ENCODE assay signal across 1 cellular context in the genomic region with DNA sequence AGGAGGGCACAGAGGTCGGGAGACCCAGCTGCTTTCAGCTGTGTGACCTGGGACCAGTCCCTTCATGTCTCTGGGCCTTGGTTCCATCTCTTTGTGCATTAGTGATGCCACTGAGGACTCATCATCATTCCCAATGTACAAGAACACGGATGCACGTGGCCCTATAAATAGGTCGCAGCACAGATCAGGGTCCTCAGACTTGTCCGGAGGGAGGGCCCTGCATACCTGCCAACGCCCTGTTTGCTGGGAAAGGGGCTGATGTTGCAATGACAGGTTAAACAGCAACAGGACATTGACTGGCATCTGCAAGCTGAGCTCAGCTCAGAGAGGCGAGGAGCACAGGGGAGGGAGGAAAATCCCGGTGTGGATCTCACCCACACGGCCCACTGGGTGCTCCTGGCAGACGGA.
TF ChIP-seq lines count a peak whose summit lies in the region.

No MANE protein-coding gene starts in this region.

TF ChIP-seq in HepG2, 621 proteins besides CTCF, POLR2A, EP300 and RAD21 (continued from another document):
- TF ChIP-seq KDM2A (CRISPR knock-in tag; IDR thresholded peaks at IDR 0.05; ENCODE audit: borderline replicate concordance, low read depth): peak; percentile 85
- peak; percentile 52; the same call in 1 of the 2 replicates for TF ChIP-seq TMF1 (CRISPR knock-in tag; IDR thresholded peaks at IDR 0.05; ENCODE audit: low read depth)
- TF ChIP-seq CCDC6 (CRISPR knock-in tag; IDR thresholded peaks at IDR 0.05): peak; percentile 93
- TF ChIP-seq, protein P1, sequence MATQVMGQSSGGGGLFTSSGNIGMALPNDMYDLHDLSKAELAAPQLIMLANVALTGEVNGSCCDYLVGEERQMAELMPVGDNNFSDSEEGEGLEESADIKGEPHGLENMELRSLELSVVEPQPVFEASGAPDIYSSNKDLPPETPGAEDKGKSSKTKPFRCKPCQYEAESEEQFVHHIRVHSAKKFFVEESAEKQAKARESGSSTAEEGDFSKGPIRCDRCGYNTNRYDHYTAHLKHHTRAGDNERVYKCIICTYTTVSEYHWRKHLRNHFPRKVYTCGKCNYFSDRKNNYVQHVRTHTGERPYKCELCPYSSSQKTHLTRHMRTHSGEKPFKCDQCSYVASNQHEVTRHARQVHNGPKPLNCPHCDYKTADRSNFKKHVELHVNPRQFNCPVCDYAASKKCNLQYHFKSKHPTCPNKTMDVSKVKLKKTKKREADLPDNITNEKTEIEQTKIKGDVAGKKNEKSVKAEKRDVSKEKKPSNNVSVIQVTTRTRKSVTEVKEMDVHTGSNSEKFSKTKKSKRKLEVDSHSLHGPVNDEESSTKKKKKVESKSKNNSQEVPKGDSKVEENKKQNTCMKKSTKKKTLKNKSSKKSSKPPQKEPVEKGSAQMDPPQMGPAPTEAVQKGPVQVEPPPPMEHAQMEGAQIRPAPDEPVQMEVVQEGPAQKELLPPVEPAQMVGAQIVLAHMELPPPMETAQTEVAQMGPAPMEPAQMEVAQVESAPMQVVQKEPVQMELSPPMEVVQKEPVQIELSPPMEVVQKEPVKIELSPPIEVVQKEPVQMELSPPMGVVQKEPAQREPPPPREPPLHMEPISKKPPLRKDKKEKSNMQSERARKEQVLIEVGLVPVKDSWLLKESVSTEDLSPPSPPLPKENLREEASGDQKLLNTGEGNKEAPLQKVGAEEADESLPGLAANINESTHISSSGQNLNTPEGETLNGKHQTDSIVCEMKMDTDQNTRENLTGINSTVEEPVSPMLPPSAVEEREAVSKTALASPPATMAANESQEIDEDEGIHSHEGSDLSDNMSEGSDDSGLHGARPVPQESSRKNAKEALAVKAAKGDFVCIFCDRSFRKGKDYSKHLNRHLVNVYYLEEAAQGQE (IDR thresholded peaks at IDR 0.05; ENCODE audit: borderline replicate concordance in 1 of 2, low read depth in 1 of 2, low read length in 2 of 2): no peak
- TF ChIP-seq PAF1 (CRISPR knock-in tag; IDR thresholded peaks at IDR 0.05): peak; percentile 68; the same call in 1 of the 2 replicates
- TF ChIP-seq ZFP62 (CRISPR knock-in tag; IDR thresholded peaks at IDR 0.05): no peak
- TF ChIP-seq TBX2 (CRISPR knock-in tag; IDR thresholded peaks at IDR 0.05; ENCODE audit: borderline replicate concordance): peak; percentile 97
- TF ChIP-seq, protein P2, sequence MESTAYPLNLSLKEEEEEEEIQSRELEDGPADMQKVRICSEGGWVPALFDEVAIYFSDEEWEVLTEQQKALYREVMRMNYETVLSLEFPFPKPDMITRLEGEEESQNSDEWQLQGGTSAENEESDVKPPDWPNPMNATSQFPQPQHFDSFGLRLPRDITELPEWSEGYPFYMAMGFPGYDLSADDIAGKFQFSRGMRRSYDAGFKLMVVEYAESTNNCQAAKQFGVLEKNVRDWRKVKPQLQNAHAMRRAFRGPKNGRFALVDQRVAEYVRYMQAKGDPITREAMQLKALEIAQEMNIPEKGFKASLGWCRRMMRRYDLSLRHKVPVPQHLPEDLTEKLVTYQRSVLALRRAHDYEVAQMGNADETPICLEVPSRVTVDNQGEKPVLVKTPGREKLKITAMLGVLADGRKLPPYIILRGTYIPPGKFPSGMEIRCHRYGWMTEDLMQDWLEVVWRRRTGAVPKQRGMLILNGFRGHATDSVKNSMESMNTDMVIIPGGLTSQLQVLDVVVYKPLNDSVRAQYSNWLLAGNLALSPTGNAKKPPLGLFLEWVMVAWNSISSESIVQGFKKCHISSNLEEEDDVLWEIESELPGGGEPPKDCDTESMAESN (CRISPR knock-in tag; conservative IDR thresholded peaks at IDR 0.05): peak; percentile 96
- 0 out of 2 replicates have a peak, but pooled peaks have one; percentile 23 for TF ChIP-seq HOXA9 (CRISPR knock-in tag; IDR thresholded peaks at IDR 0.05; ENCODE audit: borderline replicate concordance)
- TF ChIP-seq MZF1 (CRISPR knock-in tag; IDR thresholded peaks at IDR 0.05; ENCODE audit: borderline replicate concordance): 0 out of 2 replicates have a peak, but pooled peaks have one; percentile 38
- TF ChIP-seq, protein P3, sequence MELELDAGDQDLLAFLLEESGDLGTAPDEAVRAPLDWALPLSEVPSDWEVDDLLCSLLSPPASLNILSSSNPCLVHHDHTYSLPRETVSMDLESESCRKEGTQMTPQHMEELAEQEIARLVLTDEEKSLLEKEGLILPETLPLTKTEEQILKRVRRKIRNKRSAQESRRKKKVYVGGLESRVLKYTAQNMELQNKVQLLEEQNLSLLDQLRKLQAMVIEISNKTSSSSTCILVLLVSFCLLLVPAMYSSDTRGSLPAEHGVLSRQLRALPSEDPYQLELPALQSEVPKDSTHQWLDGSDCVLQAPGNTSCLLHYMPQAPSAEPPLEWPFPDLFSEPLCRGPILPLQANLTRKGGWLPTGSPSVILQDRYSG (CRISPR knock-in tag; IDR thresholded peaks at IDR 0.05): no peak
- TF ChIP-seq, protein P4, sequence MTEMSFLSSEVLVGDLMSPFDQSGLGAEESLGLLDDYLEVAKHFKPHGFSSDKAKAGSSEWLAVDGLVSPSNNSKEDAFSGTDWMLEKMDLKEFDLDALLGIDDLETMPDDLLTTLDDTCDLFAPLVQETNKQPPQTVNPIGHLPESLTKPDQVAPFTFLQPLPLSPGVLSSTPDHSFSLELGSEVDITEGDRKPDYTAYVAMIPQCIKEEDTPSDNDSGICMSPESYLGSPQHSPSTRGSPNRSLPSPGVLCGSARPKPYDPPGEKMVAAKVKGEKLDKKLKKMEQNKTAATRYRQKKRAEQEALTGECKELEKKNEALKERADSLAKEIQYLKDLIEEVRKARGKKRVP (CRISPR knock-in tag; IDR thresholded peaks at IDR 0.05): peak in 1 of 2 experiments; percentile 95; a peak in 2 of 4 replicates
- peak; percentile 89 for TF ChIP-seq THAP11 (CRISPR knock-in tag; IDR thresholded peaks at IDR 0.05)
- TF ChIP-seq MATR3 (CRISPR knock-in tag; IDR thresholded peaks at IDR 0.05): 0 out of 2 replicates have a peak, but pooled peaks have one; percentile 47
- peak; percentile 100 for TF ChIP-seq MIER3 (CRISPR knock-in tag; IDR thresholded peaks at IDR 0.05; ENCODE audit: borderline replicate concordance)
- no peak for TF ChIP-seq ZNF333 (CRISPR knock-in tag; IDR thresholded peaks at IDR 0.05; ENCODE audit: borderline replicate concordance)
- peak; percentile 98; the same call in 1 of the 2 replicates for TF ChIP-seq ZNF383 (CRISPR knock-in tag; IDR thresholded peaks at IDR 0.05; ENCODE audit: borderline replicate concordance)
- TF ChIP-seq, protein P5, sequence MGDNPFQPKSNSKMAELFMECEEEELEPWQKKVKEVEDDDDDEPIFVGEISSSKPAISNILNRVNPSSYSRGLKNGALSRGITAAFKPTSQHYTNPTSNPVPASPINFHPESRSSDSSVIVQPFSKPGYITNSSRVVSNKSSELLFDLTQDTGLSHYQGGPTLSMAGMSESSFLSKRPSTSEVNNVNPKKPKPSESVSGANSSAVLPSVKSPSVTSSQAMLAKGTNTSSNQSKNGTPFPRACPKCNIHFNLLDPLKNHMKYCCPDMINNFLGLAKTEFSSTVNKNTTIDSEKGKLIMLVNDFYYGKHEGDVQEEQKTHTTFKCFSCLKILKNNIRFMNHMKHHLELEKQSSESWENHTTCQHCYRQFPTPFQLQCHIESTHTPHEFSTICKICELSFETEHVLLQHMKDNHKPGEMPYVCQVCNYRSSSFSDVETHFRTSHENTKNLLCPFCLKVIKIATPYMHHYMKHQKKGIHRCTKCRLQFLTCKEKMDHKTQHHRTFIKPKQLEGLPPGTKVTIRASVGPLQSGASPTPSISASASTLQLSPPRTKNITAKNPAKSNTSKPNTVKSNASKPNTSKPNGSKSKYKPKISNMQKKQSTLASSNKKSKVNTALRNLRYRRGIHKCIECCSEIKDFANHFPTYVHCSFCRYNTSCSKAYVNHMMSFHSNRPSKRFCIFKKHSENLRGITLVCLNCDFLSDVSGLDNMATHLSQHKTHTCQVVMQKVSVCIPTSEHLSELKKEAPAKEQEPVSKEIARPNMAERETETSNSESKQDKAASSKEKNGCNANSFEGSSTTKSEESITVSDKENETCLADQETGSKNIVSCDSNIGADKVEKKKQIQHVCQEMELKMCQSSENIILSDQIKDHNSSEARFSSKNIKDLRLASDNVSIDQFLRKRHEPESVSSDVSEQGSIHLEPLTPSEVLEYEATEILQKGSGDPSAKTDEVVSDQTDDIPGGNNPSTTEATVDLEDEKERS (CRISPR knock-in tag; IDR thresholded peaks at IDR 0.05): peak; percentile 83; the same call in 1 of the 2 replicates
- TF ChIP-seq, protein P6, sequence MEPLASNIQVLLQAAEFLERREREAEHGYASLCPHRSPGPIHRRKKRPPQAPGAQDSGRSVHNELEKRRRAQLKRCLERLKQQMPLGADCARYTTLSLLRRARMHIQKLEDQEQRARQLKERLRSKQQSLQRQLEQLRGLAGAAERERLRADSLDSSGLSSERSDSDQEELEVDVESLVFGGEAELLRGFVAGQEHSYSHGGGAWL (CRISPR knock-in tag; IDR thresholded peaks at IDR 0.05): no peak
- no peak for TF ChIP-seq NFIC (IDR thresholded peaks at IDR 0.05; ENCODE audit: low read length)
- TF ChIP-seq HNRNPUL1 (IDR thresholded peaks at IDR 0.05; ENCODE audit: low read depth, low read length): no peak
- peak; percentile 97 for TF ChIP-seq FOXJ3 (CRISPR knock-in tag; IDR thresholded peaks at IDR 0.05; ENCODE audit: borderline replicate concordance)
- TF ChIP-seq SMC3 (IDR thresholded peaks at IDR 0.05; ENCODE audit: low read length): peak; percentile 55
- TF ChIP-seq HNRNPH1 (optimal IDR thresholded peaks at IDR 0.05; ENCODE audit: low read depth, low read length): no peak
- TF ChIP-seq, protein P7, sequence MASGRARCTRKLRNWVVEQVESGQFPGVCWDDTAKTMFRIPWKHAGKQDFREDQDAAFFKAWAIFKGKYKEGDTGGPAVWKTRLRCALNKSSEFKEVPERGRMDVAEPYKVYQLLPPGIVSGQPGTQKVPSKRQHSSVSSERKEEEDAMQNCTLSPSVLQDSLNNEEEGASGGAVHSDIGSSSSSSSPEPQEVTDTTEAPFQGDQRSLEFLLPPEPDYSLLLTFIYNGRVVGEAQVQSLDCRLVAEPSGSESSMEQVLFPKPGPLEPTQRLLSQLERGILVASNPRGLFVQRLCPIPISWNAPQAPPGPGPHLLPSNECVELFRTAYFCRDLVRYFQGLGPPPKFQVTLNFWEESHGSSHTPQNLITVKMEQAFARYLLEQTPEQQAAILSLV (CRISPR knock-in tag; IDR thresholded peaks at IDR 0.05; ENCODE audit: borderline replicate concordance): peak; percentile 52; the same call in 1 of the 2 replicates
- TF ChIP-seq, protein P8, sequence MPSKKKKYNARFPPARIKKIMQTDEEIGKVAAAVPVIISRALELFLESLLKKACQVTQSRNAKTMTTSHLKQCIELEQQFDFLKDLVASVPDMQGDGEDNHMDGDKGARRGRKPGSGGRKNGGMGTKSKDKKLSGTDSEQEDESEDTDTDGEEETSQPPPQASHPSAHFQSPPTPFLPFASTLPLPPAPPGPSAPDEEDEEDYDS (CRISPR knock-in tag; IDR thresholded peaks at IDR 0.05): peak; percentile 97
